In genomic region chr2:120220756-120221155, GRCh38 we compare ENCODE assay signal across 19 cellular contexts. TPM values are rescaled to one million over a fixed set of nuclear protein-coding genes. Genes with fewer than 3 reads are reported as not detected.
DNase-seq lines count a peak whose midpoint lies in the region; ATAC-seq and TF ChIP-seq lines count a peak whose summit lies in the region.
"Had no signal": no experiment of that assay in that cellular context is flagged by ENCODE, and none has a peak within 500 bp of the region (broad histone marks: within the 10 kb centered on the region; RNA-seq: fewer than 3 reads in every experiment).

No MANE protein-coding gene starts in this region.

- H3K4me2 ChIP-seq in PC-3 (ENCODE audit: low read length) (peak overlapping the region; percentile 83), fibroblast of lung (ENCODE audit: extremely low read depth, insufficient read depth, low read length) (peak overlapping the region; percentile 54)

- H3K27me3 Mint-ChIP-seq in activated naive CD4-positive, alpha-beta T cell treated with anti-CD3 and anti-CD28 coated beads, Interleukin-2, amount 50 U/mL, for 24 hours = no peaks in the 10 kb centered on the region
- H3K27me3 Mint-ChIP-seq in stimulated activated naive B cell treated with anti-CD40 and anti-IgM and Interleukin-4, amounts not matched to agents 10 μg/mL and 1 μg/mL and 100 μg/mL, for 72 hours = no peaks in the 10 kb centered on the region
- H3K27me3 Mint-ChIP-seq: activated B cell treated with CpG ODN at 0.5 μM for 24 hours had no signal

- CTCF ChIA-PET in PC-3 (lab: Charles Lee) = interaction anchor here (1.3 kb wide), 1 partner anchor 92 kb away, joined by 5 read pairs; no protein-coding TSS in a partner anchor

- peaks cover 39% of the 10 kb centered on the region for H3K36me3 Mint-ChIP-seq in activated naive CD4-positive, alpha-beta T cell treated with anti-CD3 and anti-CD28 coated beads, Interleukin-2, amount 50 U/mL, for 24 hours
- H3K36me3 Mint-ChIP-seq in stimulated activated naive B cell treated with anti-CD40 and anti-IgM and Interleukin-4, amounts not matched to agents 10 μg/mL and 1 μg/mL and 100 μg/mL, for 72 hours = peaks cover 47 to 62% of the 10 kb centered on the region in 2 donors

- H3K9ac ChIP-seq in PC-3 (ENCODE audit: low read length) (no peak overlapping the region), fibroblast of lung (ENCODE audit: insufficient read depth, low read length) (no peak overlapping the region)

- H4K20me1 ChIP-seq in PC-3 (ENCODE audit: low read length) = peaks cover 5% of the 10 kb centered on the region; the same call in 1 of the 2 replicates
- H4K20me1 ChIP-seq in fibroblast of lung (ENCODE audit: control insufficient read depth, extremely low read depth, insufficient read depth, low read length) = no peaks in the 10 kb centered on the region

- no peaks in the 10 kb centered on the region for H3F3A ChIP-seq in PC-3 (ENCODE audit: low read length, unreplicated experiment)

- H3K79me2 ChIP-seq in PC-3 (ENCODE audit: low read length) = peaks cover 70% of the 10 kb centered on the region
- H3K79me2 ChIP-seq in fibroblast of lung (ENCODE audit: control insufficient read depth, insufficient read depth, low read length) = peaks cover 9% of the 10 kb centered on the region

- H3K27ac Mint-ChIP-seq in activated naive CD4-positive, alpha-beta T cell treated with anti-CD3 and anti-CD28 coated beads, Interleukin-2, amount 50 U/mL, for 24 hours = peak overlapping the region; percentile 31
- H3K27ac Mint-ChIP-seq in stimulated activated naive B cell treated with anti-CD40 and anti-IgM and Interleukin-4, amounts not matched to agents 10 μg/mL and 1 μg/mL and 100 μg/mL, for 72 hours = no peak overlapping the region
- H3K27ac Mint-ChIP-seq: H9 had no signal

- BruUV-seq in PC-3 (replicated peaks; lab: Mats Ljungman, UMichigan) = no TSS peak

- ATAC-seq in PC-3 (no peak), left lung (no peak), GM19351 (IDR thresholded peaks at IDR 0.05; ENCODE audit: unreplicated experiment) (no peak)
- ATAC-seq in stimulated activated naive B cell treated with anti-CD40 and anti-IgM and Interleukin-4, amounts not matched to agents 10 μg/mL and 1 μg/mL and 100 μg/mL, for 72 hours (replicated peaks) = no peak
- ATAC-seq: left colon had no signal

- H3K4me3 ChIP-seq in PC-3 (ENCODE audit: low read length) (peak overlapping the region; percentile 70), fibroblast of lung (replicated peaks in 1 of 4; ENCODE audit: control extremely low read depth in 1 of 4, insufficient read depth in 1 of 4, low read depth in 3 of 4, low read length in 4 of 4) (peak overlapping the region in 1 of 4 experiments; percentile 4), left lung (no peak overlapping the region)
- H3K4me3 ChIP-seq: sigmoid colon, stomach had no signal

- intact Hi-C loops in PC-3 (cut with micrococcal nuclease) (no loop called here), left lung (cut with DNase I) (no loop called here)

- TF ChIP-seq CTCF in PC-3 (conservative IDR thresholded peaks at IDR 0.05; ENCODE audit: low read depth, low read length) (no peak), fibroblast of lung (conservative IDR thresholded peaks at IDR 0.05 in 1 of 2, IDR thresholded peaks at IDR 0.05 in 1 of 2; ENCODE audit: low read depth in 1 of 2, low read length in 2 of 2) (no peak), left lung (IDR thresholded peaks at IDR 0.05) (no peak)

- peaks cover 46% of the 10 kb centered on the region for H3K4me1 Mint-ChIP-seq in activated naive CD4-positive, alpha-beta T cell treated with anti-CD3 and anti-CD28 coated beads, Interleukin-2, amount 50 U/mL, for 24 hours
- H3K4me1 Mint-ChIP-seq in stimulated activated naive B cell treated with anti-CD40 and anti-IgM and Interleukin-4, amounts not matched to agents 10 μg/mL and 1 μg/mL and 100 μg/mL, for 72 hours = peaks cover 37 to 58% of the 10 kb centered on the region in 2 donors

- no peak for DNase-seq in activated naive CD4-positive, alpha-beta T cell treated with Interleukin-2 at 50 U/mL for 16 hours
- DNase-seq in PC-3 (no peak), fibroblast of lung (ENCODE audit: low read depth in 2 of 2) (no peak), left lung (no peak)
- DNase-seq in stimulated activated naive B cell treated with anti-CD40 and anti-IgM and Interleukin-4, amounts not matched to agents 10 μg/mL and 1 μg/mL and 100 μg/mL, for 72 hours = no peak
- no peak for DNase-seq in effector CD4-positive, alpha-beta T cell
- DNase-seq: activated B cell treated with CpG ODN at 0.5 μM for 24 hours, aorta, cortex of kidney, DMS 273 treated with DMSO at 0.1 percent for 48 hours, H9, hippocampal formation, IMR-90, left colon, NCI-H1417, sigmoid colon had no signal

- H3K9me3 ChIP-seq in PC-3 (ENCODE audit: low read length) = no peaks in the 10 kb centered on the region
- H3K9me3 ChIP-seq in fibroblast of lung (ENCODE audit: control insufficient read depth, insufficient read depth, low read depth, low read length) = no peaks in the 10 kb centered on the region
- no peaks in the 10 kb centered on the region for H3K9me3 ChIP-seq in left lung
- H3K9me3 ChIP-seq: sigmoid colon had no signal

- H3K9me2 ChIP-seq in PC-3 (replicated peaks; ENCODE audit: low read length) = no peaks in the 10 kb centered on the region

- no peak overlapping the region for H3K27ac ChIP-seq in PC-3 (ENCODE audit: low read length)
- no peak overlapping the region for H3K27ac ChIP-seq in fibroblast of lung (ENCODE audit: insufficient read depth, low read length)
- peak overlapping the region in 1 of 2 donors; percentile 26 for H3K27ac ChIP-seq in left lung
- H3K27ac ChIP-seq: sigmoid colon, stomach had no signal

- H3K4me1 ChIP-seq in PC-3 (ENCODE audit: insufficient read depth, low read length) (peaks cover 36% of the 10 kb centered on the region), fibroblast of lung (ENCODE audit: control insufficient read depth, extremely low read depth, insufficient read depth, low read length) (peaks cover 3% of the 10 kb centered on the region), left lung (peaks cover 13 to 49% of the 10 kb centered on the region in 2 donors)

- peaks cover 10% of the 10 kb centered on the region for H3K9me3 Mint-ChIP-seq in activated naive CD4-positive, alpha-beta T cell treated with anti-CD3 and anti-CD28 coated beads, Interleukin-2, amount 50 U/mL, for 24 hours
- peaks cover 0 to 6% of the 10 kb centered on the region in 2 donors for H3K9me3 Mint-ChIP-seq in stimulated activated naive B cell treated with anti-CD40 and anti-IgM and Interleukin-4, amounts not matched to agents 10 μg/mL and 1 μg/mL and 100 μg/mL, for 72 hours

- H3K36me3 ChIP-seq in PC-3 (ENCODE audit: low read depth, low read length) = peaks cover 5% of the 10 kb centered on the region; the same call in 1 of the 2 replicates
- peaks cover 4% of the 10 kb centered on the region for H3K36me3 ChIP-seq in fibroblast of lung (ENCODE audit: control insufficient read depth, insufficient read depth, low read length)
- H3K36me3 ChIP-seq in left lung = peaks cover 0 to 16% of the 10 kb centered on the region in 2 donors

- H2AFZ ChIP-seq in PC-3 (ENCODE audit: low read length) (no peak overlapping the region), fibroblast of lung (ENCODE audit: low read length) (no peak overlapping the region)

- H3K27me3 ChIP-seq in PC-3 (ENCODE audit: low read length) = no peaks in the 10 kb centered on the region
- no peaks in the 10 kb centered on the region for H3K27me3 ChIP-seq in fibroblast of lung (ENCODE audit: control insufficient read depth, insufficient read depth, low read length)
- no peaks in the 10 kb centered on the region for H3K27me3 ChIP-seq in left lung
- H3K27me3 ChIP-seq: sigmoid colon, stomach had no signal

- H3K4me3 Mint-ChIP-seq in activated naive CD4-positive, alpha-beta T cell treated with anti-CD3 and anti-CD28 coated beads, Interleukin-2, amount 50 U/mL, for 24 hours = peak overlapping the region; percentile 85
- H3K4me3 Mint-ChIP-seq in stimulated activated naive B cell treated with anti-CD40 and anti-IgM and Interleukin-4, amounts not matched to agents 10 μg/mL and 1 μg/mL and 100 μg/mL, for 72 hours = peak overlapping the region; percentile 60 to 91
- H3K4me3 Mint-ChIP-seq: H9 had no signal

- POLR2A ChIA-PET in PC-3 (lab: Charles Lee; ENCODE audit: unreplicated experiment) = no interaction called here

RNA-seq across cellular contexts. Expression of gene TMEM185B, which starts 2.4 kb away (rescaled TPM):
- total RNA-seq in PC-3 (2014; rRNA removed) (67.5 and 83.6 TPM in 2 replicates), fibroblast of lung (25.2 and 25.9 TPM in 2 replicates), left lung (10 to 100 TPM; 24.3 to 29.1 TPM)
- 28.8 and 35.1 TPM in 2 replicates for polyA plus RNA-seq in fibroblast of lung
- 25.1 and 29.1 TPM in 2 replicates for polyA plus RNA-seq in fibroblast of lung (2012)
- polyA minus RNA-seq in fibroblast of lung (ENCODE audit: low replicate concordance) = 31.8 and 54.1 TPM in 2 replicates

RNA-seq across cellular contexts. Expression of gene RALB, which starts 31.9 kb away (rescaled TPM):
- total RNA-seq in PC-3 (2014; rRNA removed) (49.1 and 57.9 TPM in 2 replicates), fibroblast of lung (46.2 and 58.3 TPM in 2 replicates), left lung (10 to 100 TPM; 50.5 to 68.1 TPM)
- 73.9 and 90.5 TPM in 2 replicates for polyA plus RNA-seq in fibroblast of lung
- 60.5 and 75.0 TPM in 2 replicates for polyA plus RNA-seq in fibroblast of lung (2012)
- polyA minus RNA-seq in fibroblast of lung (ENCODE audit: low replicate concordance) = 8.7 and 13.2 TPM in 2 replicates
